In genomic region chr4:108018038-108018883, GRCh38 we compare ENCODE assay signal across 8 cellular contexts. TPM values are rescaled to one million over a fixed set of nuclear protein-coding genes. Genes with fewer than 3 reads are reported as not detected.
A peak's percentile ranks its signal among the peaks of the same experiment; 100 is the strongest.
DNase-seq lines count a peak whose midpoint lies in the region; ATAC-seq and TF ChIP-seq lines count a peak whose summit lies in the region.

No MANE protein-coding gene starts in this region.

- H3K4me1 ChIP-seq in CD4-positive, alpha-beta memory T cell (ENCODE audit: insufficient read depth, low read length) = no peaks in the 10 kb centered on the region
- peaks cover 5% of the 10 kb centered on the region for H3K4me1 ChIP-seq in OCI-LY1 (ENCODE audit: insufficient read depth, low read length, severe bottlenecking)
- H3K4me1 ChIP-seq in esophagus squamous epithelium = no peaks in the 10 kb centered on the region

- H3K4me2 ChIP-seq in OCI-LY1 (ENCODE audit: low read length) = no peak overlapping the region

- POLR2A ChIA-PET in CD4-positive, alpha-beta memory T cell (lab: Charles Lee; ENCODE audit: partially characterized antibody) = interaction anchor here (0.7 to 2.3 kb wide), 4 partner anchors 87 to 602 kb away, joined by 3 to 5 read pairs (median 4); partner anchors contain the start of genes CYP2U1 and RPL34

- H3K27me3 Mint-ChIP-seq in CD4-positive, alpha-beta memory T cell = no peaks in the 10 kb centered on the region
- no peaks in the 10 kb centered on the region for H3K27me3 Mint-ChIP-seq in natural killer cell treated with Interleukin-12 subunit alpha and Interleukin-12 subunit beta and Interleukin-15 and Interleukin-18, amount 100 ng/mL, for 72 hours

- H3K36me3 ChIP-seq in CD4-positive, alpha-beta memory T cell (ENCODE audit: insufficient read depth, low read length) = peaks cover 13% of the 10 kb centered on the region
- H3K36me3 ChIP-seq in OCI-LY1 (ENCODE audit: insufficient read depth, low read length) (peaks cover 92% of the 10 kb centered on the region), esophagus squamous epithelium (peaks cover 0 to 88% (median 9%) of the 10 kb centered on the region in 3 donors)

- H3K36me3 Mint-ChIP-seq in CD4-positive, alpha-beta memory T cell = peaks cover 41 to 59% of the 10 kb centered on the region in 2 donors
- H3K36me3 Mint-ChIP-seq in natural killer cell treated with Interleukin-12 subunit alpha and Interleukin-12 subunit beta and Interleukin-15 and Interleukin-18, amount 100 ng/mL, for 72 hours = peaks cover 10% of the 10 kb centered on the region

- H3K27ac ChIP-seq in CD4-positive, alpha-beta memory T cell (ENCODE audit: low read depth, low read length) = no peak overlapping the region
- no peak overlapping the region for H3K27ac ChIP-seq in OCI-LY1 (ENCODE audit: low read depth, low read length, poor library complexity, severe bottlenecking)
- H3K27ac ChIP-seq in esophagus squamous epithelium = no peak overlapping the region

- no peaks in the 10 kb centered on the region for H3K9me3 Mint-ChIP-seq in CD4-positive, alpha-beta memory T cell
- no peaks in the 10 kb centered on the region for H3K9me3 Mint-ChIP-seq in natural killer cell treated with Interleukin-12 subunit alpha and Interleukin-12 subunit beta and Interleukin-15 and Interleukin-18, amount 100 ng/mL, for 72 hours

- CTCF ChIA-PET in CD4-positive, alpha-beta memory T cell (lab: Charles Lee; ENCODE audit: partially characterized antibody) = interaction anchor here (0.5 to 9.9 kb wide), 58 partner anchors 9 to 1389 kb away, joined by 3 to 229 read pairs (median 4); partner anchors contain the start of genes LEF1, OSTC and RPL34

- no peaks in the 10 kb centered on the region for H3K79me2 ChIP-seq in OCI-LY1 (ENCODE audit: insufficient read depth, low read length)

- DNase-seq in CD4-positive, alpha-beta memory T cell = peak; percentile 72 to 77 (median 74)
- DNase-seq in HPDE6-E6E7 (ENCODE audit: extremely low spot score) = peak; percentile 46
- DNase-seq in activated T-cell treated with anti-CD3 and anti-CD28 coated beads for 4 hours = peak; percentile 89
- no peak for DNase-seq in esophagus squamous epithelium (lab: John Stamatoyannopoulos, UW)
- DNase-seq in natural killer cell treated with Interleukin-12 subunit alpha and Interleukin-12 subunit beta and Interleukin-15 and Interleukin-18, amount 100 ng/mL, for 72 hours (ENCODE audit: low spot score) = peak; percentile 86
- DNase-seq in stimulated activated naive CD4-positive, alpha-beta T cell treated with Interleukin-2 at 50 U/mL for 16 hours (lab: John Stamatoyannopoulos, UW) = peak; percentile 81

- peak overlapping the region in 2 of 7 donors; percentile 15 to 65 for H3K27ac Mint-ChIP-seq in CD4-positive, alpha-beta memory T cell
- H3K27ac Mint-ChIP-seq in natural killer cell treated with Interleukin-12 subunit alpha and Interleukin-12 subunit beta and Interleukin-15 and Interleukin-18, amount 100 ng/mL, for 72 hours = no peak overlapping the region

- H3K9ac ChIP-seq in OCI-LY1 (ENCODE audit: low read length) = no peak overlapping the region

- peak; percentile 88 for ATAC-seq in GM19395 (IDR thresholded peaks at IDR 0.05; ENCODE audit: unreplicated experiment)
- ATAC-seq in natural killer cell treated with Interleukin-12 subunit alpha and Interleukin-12 subunit beta and Interleukin-15 and Interleukin-18, amount 100 ng/mL, for 72 hours = peak; percentile 51 to 61

- no peak overlapping the region for H3K4me3 ChIP-seq in CD4-positive, alpha-beta memory T cell (ENCODE audit: low read length in 2 of 2)
- H3K4me3 ChIP-seq in OCI-LY1 (ENCODE audit: low read depth, low read length, poor library complexity, severe bottlenecking) = no peak overlapping the region
- no peak overlapping the region for H3K4me3 ChIP-seq in esophagus squamous epithelium

- peaks cover 1 to 12% (median 3%) of the 10 kb centered on the region in 4 donors for H3K4me1 Mint-ChIP-seq in CD4-positive, alpha-beta memory T cell
- H3K4me1 Mint-ChIP-seq in natural killer cell treated with Interleukin-12 subunit alpha and Interleukin-12 subunit beta and Interleukin-15 and Interleukin-18, amount 100 ng/mL, for 72 hours (ENCODE audit: low read depth in 2 of 2) = no peaks in the 10 kb centered on the region

- H3F3A ChIP-seq in OCI-LY1 (ENCODE audit: insufficient read depth, low read length) = no peaks in the 10 kb centered on the region

- peak; percentile 91 for TF ChIP-seq CTCF in OCI-LY1 (IDR thresholded peaks at IDR 0.05; ENCODE audit: low read length)
- peak; percentile 71 to 91 (median 82) for TF ChIP-seq CTCF in esophagus squamous epithelium (IDR thresholded peaks at IDR 0.05)

- intact Hi-C loops in CD4-positive, alpha-beta memory T cell (cut with micrococcal nuclease) = loop anchor here (1.0 to 5.0 kb wide), 6 partner anchors 454 to 1388 kb away; no protein-coding TSS in a partner anchor
- intact Hi-C loops in esophagus squamous epithelium (cut with DNase I) = loop anchor here (5.0 kb wide), 1 partner anchor 554 kb away; no protein-coding TSS in a partner anchor

- no peak for TF ChIP-seq POLR2A in esophagus squamous epithelium (IDR thresholded peaks at IDR 0.05)

- no peak overlapping the region for H2AFZ ChIP-seq in OCI-LY1 (ENCODE audit: low read length)

- no peak overlapping the region for H3K4me3 Mint-ChIP-seq in CD4-positive, alpha-beta memory T cell
- H3K4me3 Mint-ChIP-seq in natural killer cell treated with Interleukin-12 subunit alpha and Interleukin-12 subunit beta and Interleukin-15 and Interleukin-18, amount 100 ng/mL, for 72 hours = no peak overlapping the region

- H4K20me1 ChIP-seq in OCI-LY1 (ENCODE audit: insufficient read depth, low read length) = no peaks in the 10 kb centered on the region

- H3K9me2 ChIP-seq in OCI-LY1 (ENCODE audit: low read depth, low read length) = no peaks in the 10 kb centered on the region

- 34 to 38% methylated on average over 8 of the region's 8 CpGs for WGBS in esophagus squamous epithelium, 2 donors

- H3K9me3 ChIP-seq in CD4-positive, alpha-beta memory T cell (ENCODE audit: control insufficient read depth in 1 of 2, low read length in 2 of 2) = no peaks in the 10 kb centered on the region
- no peaks in the 10 kb centered on the region for H3K9me3 ChIP-seq in OCI-LY1 (ENCODE audit: low read length)
- H3K9me3 ChIP-seq in esophagus squamous epithelium = no peaks in the 10 kb centered on the region

- no peaks in the 10 kb centered on the region for H3K27me3 ChIP-seq in CD4-positive, alpha-beta memory T cell (ENCODE audit: insufficient read depth, low read length)
- H3K27me3 ChIP-seq in OCI-LY1 (ENCODE audit: insufficient read depth, low read length) (no peaks in the 10 kb centered on the region), esophagus squamous epithelium (no peaks in the 10 kb centered on the region)

RNA-seq across cellular contexts. Expression of gene HADH, which starts 28.6 kb away (rescaled TPM):
- 10 to 100 TPM; 20.0 to 23.0 TPM for total RNA-seq in CD4-positive, alpha-beta memory T cell
- 10 to 100 TPM; 32.8 to 41.8 TPM for polyA plus RNA-seq in CD4-positive, alpha-beta memory T cell
- 10 to 100 TPM; 26.8 to 46.5 (median 38.1) TPM for total RNA-seq in esophagus squamous epithelium
- total RNA-seq in natural killer cell treated with Interleukin-12 subunit alpha and Interleukin-12 subunit beta and Interleukin-15 and Interleukin-18, amount 100 ng/mL, for 72 hours = 10 to 100 TPM; 21.3 to 33.9 TPM
